ENCODE assay signal across 14 cellular contexts in genomic region chr11:95487938-95488337, GRCh38.
A peak's percentile ranks its signal among the peaks of the same experiment; 100 is the strongest.
DNase-seq lines count a peak whose midpoint lies in the region; ATAC-seq and TF ChIP-seq lines count a peak whose summit lies in the region.
"Had no signal": no experiment of that assay in that cellular context is flagged by ENCODE, and none has a peak within 500 bp of the region (broad histone marks: within the 10 kb centered on the region; RNA-seq: fewer than 3 reads in every experiment).

No MANE protein-coding gene starts in this region.

- peaks cover 10% of the 10 kb centered on the region for H3K36me3 Mint-ChIP-seq in GM23338 (ENCODE audit: low read depth)
- H3K36me3 Mint-ChIP-seq in progenitor cell of endocrine pancreas (ENCODE audit: insufficient read depth) = peaks cover 4% of the 10 kb centered on the region

- peaks cover 7% of the 10 kb centered on the region; the same call in 1 of the 2 replicates for H3K4me1 ChIP-seq in GM23338 (ENCODE audit: insufficient read depth)
- peaks cover 46% of the 10 kb centered on the region for H3K4me1 ChIP-seq in OCI-LY3 (ENCODE audit: low read length)
- H3K4me1 ChIP-seq in hepatocyte (ENCODE audit: insufficient read depth) = no peaks in the 10 kb centered on the region
- no peaks in the 10 kb centered on the region for H3K4me1 ChIP-seq in stomach

- peaks cover 9% of the 10 kb centered on the region; the same call in 2 of the 3 replicates for H3K4me1 Mint-ChIP-seq in GM23338
- H3K4me1 Mint-ChIP-seq in progenitor cell of endocrine pancreas (ENCODE audit: low read depth) = peaks cover 25% of the 10 kb centered on the region

- H3F3A ChIP-seq in GM23338 (replicated peaks; ENCODE audit: low read depth) = no peaks in the 10 kb centered on the region

- no peak for TF ChIP-seq POLR2A in stomach (IDR thresholded peaks at IDR 0.05)

- H3K36me3 ChIP-seq in GM23338 (ENCODE audit: insufficient read depth) (no peaks in the 10 kb centered on the region), OCI-LY3 (replicated peaks; ENCODE audit: low read depth, low read length) (peaks cover 4% of the 10 kb centered on the region), hepatocyte (replicated peaks; ENCODE audit: insufficient read depth, low read depth) (no peaks in the 10 kb centered on the region), stomach (no peaks in the 10 kb centered on the region)

- H2AFZ ChIP-seq in GM23338 = peak overlapping the region; percentile 76; the same call in 1 of the 2 replicates
- H2AFZ ChIP-seq in OCI-LY3 (ENCODE audit: low read depth, low read length) = 0 out of 2 replicates have a peak overlapping the region, but pooled peaks have one; percentile 50
- H2AFZ ChIP-seq in hepatocyte = no peak overlapping the region

- peak overlapping the region; percentile 66 for H3K9ac ChIP-seq in OCI-LY3 (ENCODE audit: low read length)

- DNase-seq in GM23338 (ENCODE audit: low spot score) (no peak), hepatocyte (ENCODE audit: low spot score) (no peak), progenitor cell of endocrine pancreas (ENCODE audit: low spot score, unreplicated experiment) (no peak), DMS53 treated with DMSO at 0.1 percent for 48 hours (lab: John Stamatoyannopoulos, UW; ENCODE audit: unreplicated experiment) (no peak), superior temporal gyrus (ENCODE audit: extremely low spot score) (no peak), stomach (no peak), epidermal melanocyte (ENCODE audit: insufficient read length, low spot score) (no peak)
- DNase-seq: C1 segment of cervical spinal cord; CD4-positive, alpha-beta T cell; DMS79 treated with DMSO at 0.1 percent for 48 hours; GDM1 had no signal

- H3K4me2 ChIP-seq in GM23338 = 0 out of 2 replicates have a peak overlapping the region, but pooled peaks have one; percentile 53
- peak overlapping the region; percentile 75 for H3K4me2 ChIP-seq in OCI-LY3 (ENCODE audit: low read length)
- peak overlapping the region; percentile 54 for H3K4me2 ChIP-seq in hepatocyte

- 29% methylated on average over 5 of the region's 5 CpGs for WGBS in hepatocyte (ENCODE audit: low lambda C conversion rate, missing lambda C conversion rate)
- WGBS in stomach, 5 donors = 18 to 40% (median 29%) methylated on average over 5 of the region's 5 CpGs

- H3K9me2 ChIP-seq in GM23338 (ENCODE audit: insufficient read depth) (0 out of 2 replicates have a peak, but pooled peaks cover 4% of the 10 kb centered on the region), hepatocyte (replicated peaks; ENCODE audit: insufficient read depth) (no peaks in the 10 kb centered on the region)

- no peak overlapping the region for H3K4me3 ChIP-seq in GM23338
- peak overlapping the region; percentile 9; the same call in 1 of the 2 replicates for H3K4me3 ChIP-seq in OCI-LY3 (ENCODE audit: low read length)
- H3K4me3 ChIP-seq in hepatocyte = no peak overlapping the region
- no peak overlapping the region for H3K4me3 ChIP-seq in stomach

- peak; percentile 49 for ATAC-seq in GM23338
- ATAC-seq: HCT116 had no signal

- no peak for TF ChIP-seq EP300 in stomach (IDR thresholded peaks at IDR 0.05)

- no peak overlapping the region for H3K27ac ChIP-seq in GM23338 (ENCODE audit: low read depth)
- peak overlapping the region; percentile 100 for H3K27ac ChIP-seq in OCI-LY3 (ENCODE audit: low read length)
- H3K27ac ChIP-seq in hepatocyte = peak overlapping the region; percentile 48
- H3K27ac ChIP-seq in stomach = no peak overlapping the region

- H3K27me3 ChIP-seq in GM23338 (ENCODE audit: insufficient read depth) (no peaks in the 10 kb centered on the region), OCI-LY3 (ENCODE audit: low read depth, low read length) (no peaks in the 10 kb centered on the region), hepatocyte (no peaks in the 10 kb centered on the region), stomach (no peaks in the 10 kb centered on the region)

- no peak overlapping the region for H3K27ac Mint-ChIP-seq in GM23338
- peak overlapping the region; percentile 82 for H3K27ac Mint-ChIP-seq in progenitor cell of endocrine pancreas
- H3K27ac Mint-ChIP-seq: CD4-positive, alpha-beta T cell had no signal

- H3K9me3 ChIP-seq in OCI-LY3 (ENCODE audit: insufficient read depth, low read length) (no peaks in the 10 kb centered on the region), hepatocyte (ENCODE audit: low read depth) (no peaks in the 10 kb centered on the region), stomach (peaks cover 0 to 9% (median 0%) of the 10 kb centered on the region in 4 donors)

- H4K20me1 ChIP-seq in GM23338 (replicated peaks; ENCODE audit: insufficient read depth) (no peaks in the 10 kb centered on the region), OCI-LY3 (ENCODE audit: insufficient read depth, low read length) (no peaks in the 10 kb centered on the region), hepatocyte (ENCODE audit: insufficient read depth, poor library complexity, severe bottlenecking) (no peaks in the 10 kb centered on the region)

- TF ChIP-seq CTCF in GM23338 (conservative IDR thresholded peaks at IDR 0.05; ENCODE audit: low read depth in 2 of 2) = no peak
- TF ChIP-seq CTCF in OCI-LY3 (IDR thresholded peaks at IDR 0.05; ENCODE audit: low read depth, low read length) = no peak
- TF ChIP-seq CTCF in hepatocyte (IDR thresholded peaks at IDR 0.05; ENCODE audit: poor library complexity) = no peak
- TF ChIP-seq CTCF in progenitor cell of endocrine pancreas (IDR thresholded peaks at IDR 0.05; ENCODE audit: unreplicated experiment) = no peak
- no peak for TF ChIP-seq CTCF in stomach (IDR thresholded peaks at IDR 0.05)

- intact Hi-C loops in stomach (cut with DNase I; ENCODE audit: low total_unique reads) = no loop called here

- H3K4me3 Mint-ChIP-seq in GM23338 = no peak overlapping the region
- H3K4me3 Mint-ChIP-seq in progenitor cell of endocrine pancreas (ENCODE audit: low read depth) = no peak overlapping the region
- H3K4me3 Mint-ChIP-seq: B cell; CD4-positive, alpha-beta T cell had no signal

- peaks cover 2% of the 10 kb centered on the region for H3K27me3 Mint-ChIP-seq in GM23338 (ENCODE audit: insufficient read depth, low read depth, poor library complexity)
- H3K27me3 Mint-ChIP-seq in progenitor cell of endocrine pancreas = peaks cover 25% of the 10 kb centered on the region
- H3K27me3 Mint-ChIP-seq: B cell; CD4-positive, alpha-beta T cell had no signal

- peaks cover 16% of the 10 kb centered on the region for H3K9me3 Mint-ChIP-seq in GM23338
- H3K9me3 Mint-ChIP-seq in progenitor cell of endocrine pancreas (ENCODE audit: low read depth) = peaks cover 12% of the 10 kb centered on the region

- H3K79me2 ChIP-seq in GM23338 (replicated peaks; ENCODE audit: insufficient read depth) (no peaks in the 10 kb centered on the region), OCI-LY3 (ENCODE audit: low read length) (no peaks in the 10 kb centered on the region), hepatocyte (no peaks in the 10 kb centered on the region)

TF ChIP-seq in GM23338, 12 proteins besides CTCF, POLR2A, EP300 and RAD21 (continues in another document):
- no peak for TF ChIP-seq EZH2 (IDR thresholded peaks at IDR 0.05; ENCODE audit: low read depth, unreplicated experiment)
- no peak for TF ChIP-seq NANOG (IDR thresholded peaks at IDR 0.05; ENCODE audit: borderline replicate concordance)

Comparison
In these comparisons a context has a peak if more than half of its experiments do, and no peak if none do; other contexts are left out.
1. H3K27ac ChIP-seq: peak in OCI-LY3 (single experiment) and hepatocyte (single experiment); none in GM23338 (single experiment) and stomach (0 of 5).
2. Peak in every context shown above with its lines, with median percentiles within 50 percentile points of each other: H3K4me2 ChIP-seq.